ENCODE assay signal across 9 cellular contexts in genomic region chr2:236545814-236546480, GRCh38. TPM values are rescaled to one million over a fixed set of nuclear protein-coding genes. Genes with fewer than 3 reads are reported as not detected.
DNase-seq lines count a peak whose midpoint lies in the region; ATAC-seq and TF ChIP-seq lines count a peak whose summit lies in the region.
"Had no signal": no experiment of that assay in that cellular context is flagged by ENCODE, and none has a peak within 500 bp of the region (broad histone marks: within the 10 kb centered on the region; RNA-seq: fewer than 3 reads in every experiment).

No MANE protein-coding gene starts in this region.

- DNase-seq in activated CD4-positive, alpha-beta T cell treated with anti-CD3 and anti-CD28 coated beads, Interleukin-2, amount 10 ng/mL, durations not matched to agents 7 days and 5 days: peak; percentile 55
- no peak for DNase-seq in activated CD4-positive, alpha-beta T cell treated with anti-CD3 and anti-CD28 coated beads, Interleukin-2, amount 50 U/mL, for 1 hour
- DNase-seq in Peyer's patch: peak in 2 of 3 donors; percentile 63 to 72
- no peak for DNase-seq in stimulated activated effector memory CD8-positive, alpha-beta T cell treated with anti-CD3 and anti-CD28 coated beads, Interleukin-12 subunit alpha, Interleukin-12 subunit beta, amount 100 ng/mL, for 72 hours (ENCODE audit: low spot score in 2 of 2)
- no peak for DNase-seq in dermis blood vessel endothelial cell
- DNase-seq in activated CD8-positive, alpha-beta memory T cell treated with anti-CD3 and anti-CD28 coated beads, Interleukin-2, amount 50 U/mL, for 48 hours: no peak
- DNase-seq in NCI-H2029 (lab: John Stamatoyannopoulos, UW): no peak

- H3K4me3 ChIP-seq in Peyer's patch: no peak overlapping the region
- H3K4me3 ChIP-seq: K562 had no signal

- H3K36me3 ChIP-seq in Peyer's patch: no peaks in the 10 kb centered on the region

- POLR2A ChIA-PET in activated CD4-positive, alpha-beta T cell treated with anti-CD3 and anti-CD28 coated beads, Interleukin-2, amount 10 ng/mL, durations not matched to agents 7 days and 5 days (lab: Charles Lee): interaction anchor here (1.3 kb wide), 1 partner anchor 9 kb away, joined by 6 read pairs; no protein-coding TSS in a partner anchor

- H3K27me3 ChIP-seq in Peyer's patch: no peaks in the 10 kb centered on the region

- CTCF ChIA-PET in activated CD4-positive, alpha-beta T cell treated with anti-CD3 and anti-CD28 coated beads, Interleukin-2, amount 10 ng/mL, durations not matched to agents 7 days and 5 days (lab: Charles Lee): interaction anchor here (1.1 kb wide), 1 partner anchor 33 kb away, joined by 3 read pairs; no protein-coding TSS in a partner anchor

- H3K36me3 Mint-ChIP-seq in activated CD4-positive, alpha-beta T cell treated with anti-CD3 and anti-CD28 coated beads, Interleukin-2, amount 10 ng/mL, durations not matched to agents 7 days and 5 days (ENCODE audit: low read depth): peaks cover 74% of the 10 kb centered on the region
- H3K36me3 Mint-ChIP-seq in stimulated activated effector memory CD8-positive, alpha-beta T cell treated with anti-CD3 and anti-CD28 coated beads, Interleukin-12 subunit alpha, Interleukin-12 subunit beta, amount 100 ng/mL, for 72 hours: peaks cover 7% of the 10 kb centered on the region

- TF ChIP-seq CTCF in Peyer's patch (IDR thresholded peaks at IDR 0.05): no peak

- H3K4me3 Mint-ChIP-seq in activated CD4-positive, alpha-beta T cell treated with anti-CD3 and anti-CD28 coated beads, Interleukin-2, amount 10 ng/mL, durations not matched to agents 7 days and 5 days: peak overlapping the region; percentile 68
- peak overlapping the region; percentile 66 for H3K4me3 Mint-ChIP-seq in stimulated activated effector memory CD8-positive, alpha-beta T cell treated with anti-CD3 and anti-CD28 coated beads, Interleukin-12 subunit alpha, Interleukin-12 subunit beta, amount 100 ng/mL, for 72 hours

- peak overlapping the region; percentile 69 to 84 (median 78) for H3K27ac ChIP-seq in Peyer's patch

- H3K27me3 Mint-ChIP-seq in activated CD4-positive, alpha-beta T cell treated with anti-CD3 and anti-CD28 coated beads, Interleukin-2, amount 10 ng/mL, durations not matched to agents 7 days and 5 days: no peaks in the 10 kb centered on the region

- TF ChIP-seq POLR2A in Peyer's patch (IDR thresholded peaks at IDR 0.05): no peak

- ATAC-seq in HG02870 (IDR thresholded peaks at IDR 0.05; ENCODE audit: unreplicated experiment): peak; percentile 50
- ATAC-seq in stimulated activated effector memory CD8-positive, alpha-beta T cell treated with anti-CD3 and anti-CD28 coated beads, Interleukin-12 subunit alpha, Interleukin-12 subunit beta, amount 100 ng/mL, for 72 hours: peak; percentile 49
- ATAC-seq: K562 had no signal

- peaks cover 14% of the 10 kb centered on the region for H3K9me3 Mint-ChIP-seq in activated CD4-positive, alpha-beta T cell treated with anti-CD3 and anti-CD28 coated beads, Interleukin-2, amount 10 ng/mL, durations not matched to agents 7 days and 5 days
- H3K9me3 Mint-ChIP-seq in stimulated activated effector memory CD8-positive, alpha-beta T cell treated with anti-CD3 and anti-CD28 coated beads, Interleukin-12 subunit alpha, Interleukin-12 subunit beta, amount 100 ng/mL, for 72 hours: no peaks in the 10 kb centered on the region

- peak overlapping the region; percentile 85 for H3K27ac Mint-ChIP-seq in activated CD4-positive, alpha-beta T cell treated with anti-CD3 and anti-CD28 coated beads, Interleukin-2, amount 10 ng/mL, durations not matched to agents 7 days and 5 days
- peak overlapping the region; percentile 84 for H3K27ac Mint-ChIP-seq in stimulated activated effector memory CD8-positive, alpha-beta T cell treated with anti-CD3 and anti-CD28 coated beads, Interleukin-12 subunit alpha, Interleukin-12 subunit beta, amount 100 ng/mL, for 72 hours

- H3K9me3 ChIP-seq in Peyer's patch: no peaks in the 10 kb centered on the region

- peaks cover 94% of the 10 kb centered on the region for H3K4me1 Mint-ChIP-seq in activated CD4-positive, alpha-beta T cell treated with anti-CD3 and anti-CD28 coated beads, Interleukin-2, amount 10 ng/mL, durations not matched to agents 7 days and 5 days
- H3K4me1 Mint-ChIP-seq in stimulated activated effector memory CD8-positive, alpha-beta T cell treated with anti-CD3 and anti-CD28 coated beads, Interleukin-12 subunit alpha, Interleukin-12 subunit beta, amount 100 ng/mL, for 72 hours: peaks cover 92% of the 10 kb centered on the region

- peaks cover 0 to 12% (median 6%) of the 10 kb centered on the region in 4 donors for H3K4me1 ChIP-seq in Peyer's patch

RNA-seq across cellular contexts. Expression of gene ACKR3, which starts 23.7 kb away (rescaled TPM):
- total RNA-seq in activated CD4-positive, alpha-beta T cell treated with anti-CD3 and anti-CD28 coated beads, Interleukin-2, amount 10 ng/mL, durations not matched to agents 7 days and 5 days: 1 to 10 TPM; 5.4 to 6.4 TPM
- 10 to 100 TPM in 3 of 4 donors, 1 to 10 TPM in 1; 6.3 to 49.5 (median 22.2) TPM for total RNA-seq in Peyer's patch
- total RNA-seq in dermis blood vessel endothelial cell: 14.0 and 16.8 TPM in 2 replicates

Comparison
In these comparisons a context has a peak if more than half of its experiments do, and no peak if none do; other contexts are left out.
1. DNase-seq: peak in activated CD4-positive, alpha-beta T cell treated with anti-CD3 and anti-CD28 coated beads, Interleukin-2, amount 10 ng/mL, durations not matched to agents 7 days and 5 days (single experiment) and Peyer's patch (2 of 3); none in activated CD4-positive, alpha-beta T cell treated with anti-CD3 and anti-CD28 coated beads, Interleukin-2, amount 50 U/mL, for 1 hour (single experiment), stimulated activated effector memory CD8-positive, alpha-beta T cell treated with anti-CD3 and anti-CD28 coated beads, Interleukin-12 subunit alpha, Interleukin-12 subunit beta, amount 100 ng/mL, for 72 hours (0 of 2), dermis blood vessel endothelial cell (single experiment), activated CD8-positive, alpha-beta memory T cell treated with anti-CD3 and anti-CD28 coated beads, Interleukin-2, amount 50 U/mL, for 48 hours (single experiment) and NCI-H2029 (single experiment).